25 cellular contexts compared by ENCODE assay signal in genomic region chr5:79856456-79857055, GRCh38.
"Had no signal": no experiment of that assay in that cellular context is flagged by ENCODE, and none has a peak within 500 bp of the region (broad histone marks: within the 10 kb centered on the region; RNA-seq: fewer than 3 reads in every experiment).

No MANE protein-coding gene starts in this region.

- ATAC-seq: left colon; left lung; lower lobe of right lung; naive thymus-derived CD8-positive, alpha-beta T cell; right lobe of liver; stimulated activated naive B cell treated with anti-CD40 and anti-IgM and Interleukin-4, amounts not matched to agents 10 μg/mL and 1 μg/mL and 100 μg/mL, for 72 hours; stimulated activated naive CD8-positive, alpha-beta T cell treated with anti-CD3 and anti-CD28 coated beads, Interleukin-15, Interleukin-2, amounts not matched to agents 100 U/mL and 50 U/mL, for 24 hours had no signal

- H3K36me3 ChIP-seq: left lung, lower lobe of right lung, neutrophil, ovary, right atrium auricular region, right lobe of liver, stomach, thyroid gland, transverse colon, upper lobe of left lung had no signal

- H3K4me1 ChIP-seq: left lung, lower lobe of right lung, right lobe of liver, testis, thyroid gland, transverse colon, upper lobe of left lung had no signal

- H3K27ac ChIP-seq: left lung, lower lobe of right lung, neutrophil, ovary, right atrium auricular region, right lobe of liver, skin epidermis, stomach, testis, thyroid gland, transverse colon, upper lobe of left lung had no signal

- DNase-seq: hippocampal formation; kidney; left colon; left lung; lower lobe of right lung; mammary epithelial cell; mesenchymal stem cell; naive thymus-derived CD8-positive, alpha-beta T cell; occipital lobe; ovary; right lobe of liver; stimulated activated CD4-positive, alpha-beta T cell treated with anti-CD3 and anti-CD28 coated beads, Interleukin-12 subunit alpha, Interleukin-12 subunit beta, amount 100 ng/mL, for 4 hours; stimulated activated CD4-positive, alpha-beta T cell treated with anti-CD3 and anti-CD28 coated beads, Interleukin-15, amount 100 ng/mL, for 24 hours; stimulated activated CD4-positive, alpha-beta T cell treated with anti-CD3 and anti-CD28 coated beads, Interleukin-2, amount 100 ng/mL, for 24 hours; stimulated activated CD4-positive, alpha-beta T cell treated with anti-CD3 and anti-CD28 coated beads, Interleukin-4, amount 100 ng/mL, for 1 hour; stimulated activated naive B cell treated with anti-CD40 and anti-IgM and Interleukin-4, amounts not matched to agents 10 μg/mL and 1 μg/mL and 100 μg/mL, for 72 hours; stimulated activated naive CD8-positive, alpha-beta T cell treated with anti-CD3 and anti-CD28 coated beads, Interleukin-15, Interleukin-2, amounts not matched to agents 100 U/mL and 50 U/mL, for 24 hours; stomach; testis; thyroid gland; transverse colon; upper lobe of left lung had no signal

- H3K27me3 ChIP-seq: ovary, right atrium auricular region, right lobe of liver, testis, thyroid gland, upper lobe of left lung had no signal

- H3K9me3 ChIP-seq: left lung, lower lobe of right lung, neutrophil, ovary, right atrium auricular region, right lobe of liver, stomach, testis, thyroid gland, transverse colon, upper lobe of left lung had no signal

- H3K4me3 ChIP-seq: left lung, lower lobe of right lung, ovary, right atrium auricular region, right lobe of liver, skin epidermis, stomach, testis, thyroid gland, transverse colon, upper lobe of left lung had no signal
